ENCODE assay signal across 9 cellular contexts in genomic region chrX:153948002-153948466, GRCh38. TPM values are rescaled to one million over a fixed set of nuclear protein-coding genes. Genes with fewer than 3 reads are reported as not detected.
DNase-seq lines count a peak whose midpoint lies in the region; ATAC-seq lines count a peak whose summit lies in the region.
"Had no signal": no experiment of that assay in that cellular context is flagged by ENCODE, and none has a peak within 500 bp of the region (broad histone marks: within the 10 kb centered on the region; RNA-seq: fewer than 3 reads in every experiment).

No MANE protein-coding gene starts in this region.

- H3K4me3 ChIP-seq in BLaER1: no peak overlapping the region
- H3K4me3 ChIP-seq in HUES64 (ENCODE audit: low read length): no peak overlapping the region
- H3K4me3 ChIP-seq in naive thymus-derived CD4-positive, alpha-beta T cell (ENCODE audit: low read length): no peak overlapping the region
- H3K4me3 ChIP-seq: skin epidermis had no signal

- no peak for ATAC-seq in naive thymus-derived CD4-positive, alpha-beta T cell
- ATAC-seq in HG03159 (IDR thresholded peaks at IDR 0.05; ENCODE audit: unreplicated experiment) (no peak), GM21737 (IDR thresholded peaks at IDR 0.05; ENCODE audit: unreplicated experiment) (no peak)

- no peak overlapping the region for H3K4me3 Mint-ChIP-seq in dendritic cell treated with granulocyte-macrophage colony-stimulating factor and Interleukin-4, amounts not matched to agents 40 ng/mL and 50 ng/mL, for 4 days
- H3K4me3 Mint-ChIP-seq in naive thymus-derived CD4-positive, alpha-beta T cell: peak overlapping the region in 1 of 10 donors; percentile 53

- POLR2A ChIA-PET in naive thymus-derived CD4-positive, alpha-beta T cell (lab: Charles Lee): interaction anchor here (0.8 to 21.0 kb wide), 3 partner anchors 21 to 41 kb away, joined by 3 to 384 read pairs (median 63); partner anchors contain the start of genes ARHGAP4, HCFC1 and NAA10

- H3K36me3 ChIP-seq in BLaER1 (peaks cover 39% of the 10 kb centered on the region), HUES64 (ENCODE audit: insufficient read depth, low read length) (peaks cover 46% of the 10 kb centered on the region)
- peaks cover 0 to 38% (median 2%) of the 10 kb centered on the region in 3 experiments for H3K36me3 ChIP-seq in naive thymus-derived CD4-positive, alpha-beta T cell (ENCODE audit: control insufficient read depth in 2 of 3, insufficient read depth in 3 of 3, low read length in 3 of 3)

- intact Hi-C loops in dendritic cell treated with granulocyte-macrophage colony-stimulating factor and Interleukin-4, amounts not matched to agents 40 ng/mL and 50 ng/mL, for 4 days (cut with micrococcal nuclease): no loop called here
- intact Hi-C loops in naive thymus-derived CD4-positive, alpha-beta T cell (cut with micrococcal nuclease): loop anchor here in 1 of 2 donors (2.0 to 5.0 kb wide), 2 partner anchors 41 to 1007 kb away; no protein-coding TSS in a partner anchor

- 55% methylated on average over 5 of the region's 10 CpGs for WGBS in HUES64

- H3K27me3 ChIP-seq in BLaER1: peaks cover 27% of the 10 kb centered on the region
- H3K27me3 ChIP-seq in HUES64 (ENCODE audit: insufficient read depth, low read length): no peaks in the 10 kb centered on the region
- H3K27me3 ChIP-seq in naive thymus-derived CD4-positive, alpha-beta T cell (ENCODE audit: control insufficient read depth in 2 of 2, insufficient read depth in 2 of 2, low read length in 2 of 2): no peaks in the 10 kb centered on the region

- H3K4me2 ChIP-seq in BLaER1: peak overlapping the region; percentile 65

- H3K27me3 Mint-ChIP-seq in dendritic cell treated with granulocyte-macrophage colony-stimulating factor and Interleukin-4, amounts not matched to agents 40 ng/mL and 50 ng/mL, for 4 days: no peaks in the 10 kb centered on the region
- no peaks in the 10 kb centered on the region for H3K27me3 Mint-ChIP-seq in naive thymus-derived CD4-positive, alpha-beta T cell

- H3K36me3 Mint-ChIP-seq in dendritic cell treated with granulocyte-macrophage colony-stimulating factor and Interleukin-4, amounts not matched to agents 40 ng/mL and 50 ng/mL, for 4 days (ENCODE audit: low read depth): peaks cover 72% of the 10 kb centered on the region
- H3K36me3 Mint-ChIP-seq in naive thymus-derived CD4-positive, alpha-beta T cell: peaks cover 0 to 32% (median 7%) of the 10 kb centered on the region in 5 donors

- no peak for DNase-seq in naive thymus-derived CD4-positive, alpha-beta T cell
- no peak for DNase-seq in foreskin melanocyte
- no peak for DNase-seq in NCI-H82 treated with DMSO at 0.1 percent for 48 hours (lab: John Stamatoyannopoulos, UW; ENCODE audit: unreplicated experiment)

- H4K20me1 ChIP-seq in BLaER1: peaks cover 97% of the 10 kb centered on the region

- H3K9me3 ChIP-seq in BLaER1 (no peaks in the 10 kb centered on the region), HUES64 (ENCODE audit: insufficient read depth, low read depth, low read length) (no peaks in the 10 kb centered on the region)
- no peaks in the 10 kb centered on the region for H3K9me3 ChIP-seq in naive thymus-derived CD4-positive, alpha-beta T cell (ENCODE audit: control insufficient read depth in 2 of 3, low read length in 3 of 3)

- H3K27ac ChIP-seq in BLaER1: peak overlapping the region; percentile 68
- H3K27ac ChIP-seq in HUES64 (ENCODE audit: low read depth, low read length): peak overlapping the region; percentile 84
- peak overlapping the region; percentile 48 for H3K27ac ChIP-seq in naive thymus-derived CD4-positive, alpha-beta T cell (ENCODE audit: low read depth, low read length)

- H3K4me1 ChIP-seq in BLaER1 (peaks cover 97% of the 10 kb centered on the region), HUES64 (ENCODE audit: insufficient read depth, low read length) (0 out of 2 replicates have a peak, but pooled peaks cover 5% of the 10 kb centered on the region)
- peaks cover 6 to 12% of the 10 kb centered on the region in 2 donors for H3K4me1 ChIP-seq in naive thymus-derived CD4-positive, alpha-beta T cell (ENCODE audit: control insufficient read depth in 2 of 2, insufficient read depth in 2 of 2, low read length in 2 of 2)

- H3K27ac Mint-ChIP-seq in dendritic cell treated with granulocyte-macrophage colony-stimulating factor and Interleukin-4, amounts not matched to agents 40 ng/mL and 50 ng/mL, for 4 days: peak overlapping the region; percentile 58
- peak overlapping the region in 7 of 9 donors; percentile 33 to 94 (median 71) for H3K27ac Mint-ChIP-seq in naive thymus-derived CD4-positive, alpha-beta T cell

- H3K9me3 Mint-ChIP-seq in dendritic cell treated with granulocyte-macrophage colony-stimulating factor and Interleukin-4, amounts not matched to agents 40 ng/mL and 50 ng/mL, for 4 days: no peaks in the 10 kb centered on the region
- no peaks in the 10 kb centered on the region for H3K9me3 Mint-ChIP-seq in naive thymus-derived CD4-positive, alpha-beta T cell

- H3K4me1 Mint-ChIP-seq in dendritic cell treated with granulocyte-macrophage colony-stimulating factor and Interleukin-4, amounts not matched to agents 40 ng/mL and 50 ng/mL, for 4 days (ENCODE audit: low read depth): peaks cover 47% of the 10 kb centered on the region
- H3K4me1 Mint-ChIP-seq in naive thymus-derived CD4-positive, alpha-beta T cell: peaks cover 6 to 33% (median 20%) of the 10 kb centered on the region in 7 donors

- CTCF ChIA-PET in naive thymus-derived CD4-positive, alpha-beta T cell (lab: Charles Lee): interaction anchor here (0.6 to 10.9 kb wide), 8 partner anchors 8 to 589 kb away, joined by 3 to 168 read pairs (median 8); partner anchors contain the start of genes ARHGAP4 and PLXNB3

- H3K9ac ChIP-seq in BLaER1: peak overlapping the region; percentile 56; the same call in 1 of the 2 replicates
- 0 out of 2 replicates have a peak overlapping the region, but pooled peaks have one; percentile 19 for H3K9ac ChIP-seq in HUES64 (ENCODE audit: low read depth, low read length)

RNA-seq across cellular contexts. Expression of gene RENBP, which starts 3.6 kb away (rescaled TPM):
- polyA plus RNA-seq in HUES64 (2013, experiment 1 of 2): 5.8 TPM
- polyA plus RNA-seq in HUES64 (2013, experiment 2 of 2): 6.9 TPM
- 10 to 100 TPM; 14.8 to 32.7 (median 27.7) TPM for total RNA-seq in naive thymus-derived CD4-positive, alpha-beta T cell
- 1 to 10 TPM in 1 of 2 donors, under 1 TPM in 1; 0.47 to 1.3 TPM for polyA plus RNA-seq in naive thymus-derived CD4-positive, alpha-beta T cell

RNA-seq across cellular contexts. Expression of gene NAA10, which starts 13.2 kb away (rescaled TPM):
- 88.5 TPM for polyA plus RNA-seq in HUES64 (2013, experiment 1 of 2)
- 80.7 TPM for polyA plus RNA-seq in HUES64 (2013, experiment 2 of 2)
- total RNA-seq in naive thymus-derived CD4-positive, alpha-beta T cell: 10 to 100 TPM; 45.2 to 79.7 (median 75.6) TPM
- 10 to 100 TPM; 37.6 to 47.2 TPM for polyA plus RNA-seq in naive thymus-derived CD4-positive, alpha-beta T cell

RNA-seq across cellular contexts. Expression of gene ARHGAP4, which starts 22.0 kb away (rescaled TPM):
- polyA plus RNA-seq in HUES64 (2013, experiment 1 of 2): 15.3 TPM
- 18.2 TPM for polyA plus RNA-seq in HUES64 (2013, experiment 2 of 2)
- 100 to 1,000 TPM; 310 to 439 (median 377) TPM for total RNA-seq in naive thymus-derived CD4-positive, alpha-beta T cell
- polyA plus RNA-seq in naive thymus-derived CD4-positive, alpha-beta T cell: 100 to 1,000 TPM in 1 of 2 donors, 10 to 100 TPM in 1; 82.5 to 147 TPM

RNA-seq across cellular contexts. Expression of gene HCFC1, which starts 23.6 kb away (rescaled TPM):
- 59.9 TPM for polyA plus RNA-seq in HUES64 (2013, experiment 1 of 2)
- polyA plus RNA-seq in HUES64 (2013, experiment 2 of 2): 64.5 TPM
- total RNA-seq in naive thymus-derived CD4-positive, alpha-beta T cell: 100 to 1,000 TPM in 1 of 5 experiments, 10 to 100 TPM in 4; 52.3 to 106 (median 67.2) TPM
- 10 to 100 TPM in 1 of 2 donors, 1 to 10 TPM in 1; 6.6 to 15.0 TPM for polyA plus RNA-seq in naive thymus-derived CD4-positive, alpha-beta T cell

RNA-seq across cellular contexts. Expression of gene TMEM187, which starts 24.5 kb away (rescaled TPM):
- polyA plus RNA-seq in HUES64 (2013, experiment 1 of 2): 2.5 TPM
- polyA plus RNA-seq in HUES64 (2013, experiment 2 of 2): 3.2 TPM
- total RNA-seq in naive thymus-derived CD4-positive, alpha-beta T cell: 10 to 100 TPM in 2 of 5 experiments, 1 to 10 TPM in 3; 1.4 to 13.4 (median 7.1) TPM
- polyA plus RNA-seq in naive thymus-derived CD4-positive, alpha-beta T cell: 10 to 100 TPM in 1 of 2 donors, 1 to 10 TPM in 1; 10.0 to 22.7 TPM
